In the genomic region with DNA sequence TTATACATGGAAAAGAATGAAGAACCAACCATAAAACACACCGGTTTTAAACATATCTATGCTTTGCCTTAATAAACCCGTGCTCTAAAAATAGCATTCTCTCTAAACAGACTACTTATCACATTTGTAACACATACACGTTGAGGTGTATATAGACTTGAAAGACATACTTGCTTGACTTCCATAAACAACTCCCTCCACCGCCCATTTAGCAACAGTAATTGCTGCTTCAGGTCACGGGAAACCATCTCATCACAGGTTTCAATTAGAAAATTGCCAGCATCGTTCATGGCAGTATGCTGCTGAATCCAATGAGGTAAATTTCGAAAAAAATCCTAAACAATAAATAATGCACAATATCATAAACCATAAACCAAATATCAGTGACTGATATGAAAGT, we compare ENCODE assay signal across 18 cellular contexts.
DNase-seq lines count a peak whose midpoint lies in the region; ATAC-seq and TF ChIP-seq lines count a peak whose summit lies in the region.
"Had no signal": no experiment of that assay in that cellular context is flagged by ENCODE, and none has a peak within 500 bp of the region (broad histone marks: within the 10 kb centered on the region; RNA-seq: fewer than 3 reads in every experiment).

No MANE protein-coding gene starts in this region.

- H3K79me2 ChIP-seq in DND-41 (ENCODE audit: insufficient read depth, low read length): no peaks in the 10 kb centered on the region

- no peak for TF ChIP-seq CTCF in DND-41 (IDR thresholded peaks at IDR 0.05; ENCODE audit: borderline replicate concordance, extremely low read depth, low read length, poor library complexity, severe bottlenecking)
- TF ChIP-seq CTCF in NB4 (IDR thresholded peaks at IDR 0.05; ENCODE audit: low read depth, low read length): no peak
- no peak for TF ChIP-seq CTCF in sigmoid colon (IDR thresholded peaks at IDR 0.05)

- H3K9ac ChIP-seq in DND-41 (ENCODE audit: low read depth, low read length): no peak overlapping the region

- no peak overlapping the region for H3K27ac ChIP-seq in DND-41 (ENCODE audit: low read length)
- H3K27ac ChIP-seq in sigmoid colon: peak overlapping the region in 2 of 4 donors; percentile 22 to 59
- H3K27ac ChIP-seq: cardiac muscle cell, foreskin keratinocyte, RWPE1, vagina had no signal

- H3K36me3 ChIP-seq in DND-41 (ENCODE audit: insufficient read depth, low read length) (no peaks in the 10 kb centered on the region), sigmoid colon (no peaks in the 10 kb centered on the region)
- H3K36me3 ChIP-seq: cardiac muscle cell, vagina had no signal

- intact Hi-C loops in sigmoid colon (cut with DNase I): no loop called here

- DNase-seq in DND-41: no peak
- no peak for DNase-seq in NB4 (ENCODE audit: low read depth)
- peak; percentile 27 for DNase-seq in fibroblast of peridontal ligament (ENCODE audit: extremely low read depth)
- DNase-seq in sigmoid colon: no peak
- DNase-seq in NCI-H2196 treated with DMSO at 0.1 percent for 48 hours (lab: John Stamatoyannopoulos, UW; ENCODE audit: unreplicated experiment): no peak
- DNase-seq: activated CD4-positive, alpha-beta T cell treated with anti-CD3 and anti-CD28 coated beads for 4 hours; CD4-positive, alpha-beta T cell; effector memory CD8-positive, alpha-beta T cell; foreskin keratinocyte; mesendoderm; NCI-H146; stimulated activated naive CD4-positive, alpha-beta T cell had no signal

- whole genome bisulfite sequencing in sigmoid colon, 2 donors: 65 to 77% methylated on average over 7 of the region's 7 CpGs

- H2AFZ ChIP-seq in DND-41 (ENCODE audit: low read depth, low read length): no peak overlapping the region

- peak overlapping the region; percentile 58 for H3K4me2 ChIP-seq in DND-41 (ENCODE audit: insufficient read depth, low read length)

- H3K4me1 ChIP-seq in DND-41 (ENCODE audit: insufficient read depth, low read length) (peaks cover 9% of the 10 kb centered on the region; the same call in 1 of the 2 replicates), sigmoid colon (no peaks in the 10 kb centered on the region)
- H3K4me1 ChIP-seq: vagina had no signal

- TF ChIP-seq POLR2A in NB4 (IDR thresholded peaks at IDR 0.05; ENCODE audit: extremely low read depth, insufficient read length) (no peak), sigmoid colon (IDR thresholded peaks at IDR 0.05) (no peak)

- no peaks in the 10 kb centered on the region for H3K9me3 ChIP-seq in DND-41 (ENCODE audit: insufficient read depth, low read length, severe bottlenecking)
- H3K9me3 ChIP-seq in sigmoid colon: no peaks in the 10 kb centered on the region
- H3K9me3 ChIP-seq: vagina had no signal

- ATAC-seq in DND-41 (ENCODE audit: insufficient read depth, low read depth) (no peak), GM18909 (IDR thresholded peaks at IDR 0.05; ENCODE audit: poor library complexity, unreplicated experiment) (no peak), GM21786 (IDR thresholded peaks at IDR 0.05; ENCODE audit: unreplicated experiment) (no peak)
- ATAC-seq: activated naive CD4-positive, alpha-beta T cell treated with anti-CD3 and anti-CD28 coated beads, Interleukin-2, amount 50 U/mL, for 72 hours; effector memory CD8-positive, alpha-beta T cell; foreskin keratinocyte had no signal

- H4K20me1 ChIP-seq in DND-41 (ENCODE audit: insufficient read depth, low read length): no peaks in the 10 kb centered on the region

- no peak for TF ChIP-seq EP300 in sigmoid colon (IDR thresholded peaks at IDR 0.05)

- H3K27me3 ChIP-seq in DND-41 (ENCODE audit: insufficient read depth, low read length, poor library complexity): peaks cover 3% of the 10 kb centered on the region
- no peaks in the 10 kb centered on the region for H3K27me3 ChIP-seq in sigmoid colon
- H3K27me3 ChIP-seq: cardiac muscle cell, foreskin keratinocyte, vagina had no signal

- peak overlapping the region in 1 of 2 experiments; percentile 43; a peak in 1 of 4 replicates for H3K4me3 ChIP-seq in DND-41 (ENCODE audit: low read depth in 1 of 2, low read length in 2 of 2)
- peak overlapping the region; percentile 21 for H3K4me3 ChIP-seq in NB4 (ENCODE audit: low read depth, low read length)
- peak overlapping the region; percentile 14 to 45 (median 30) for H3K4me3 ChIP-seq in sigmoid colon
- H3K4me3 ChIP-seq: cardiac muscle cell, vagina had no signal
